13 cellular contexts compared by ENCODE assay signal in the genomic region with DNA sequence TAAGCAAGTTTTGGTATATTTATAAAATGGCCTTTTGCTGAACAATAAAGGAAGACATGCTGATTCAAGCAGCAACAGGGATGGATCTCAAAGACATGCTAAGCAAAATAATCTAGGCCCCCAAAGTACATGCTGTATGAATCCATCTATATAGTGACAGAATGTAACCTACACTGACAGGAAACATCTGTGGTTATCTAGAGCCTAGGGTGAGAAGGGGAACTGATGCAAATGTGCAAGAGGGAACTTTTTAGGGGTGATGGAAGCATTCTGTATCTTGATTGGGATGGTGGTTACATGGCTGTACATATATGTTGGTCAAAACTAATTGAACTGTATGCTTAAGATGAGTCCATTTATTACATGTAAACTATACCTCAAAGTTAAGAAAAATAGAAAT. TPM values are rescaled to one million over a fixed set of nuclear protein-coding genes. Genes with fewer than 3 reads are reported as not detected.
DNase-seq lines count a peak whose midpoint lies in the region; ATAC-seq, FAIRE-seq and TF ChIP-seq lines count a peak whose summit lies in the region.
"Had no signal": no experiment of that assay in that cellular context is flagged by ENCODE, and none has a peak within 500 bp of the region (broad histone marks: within the 10 kb centered on the region; RNA-seq: fewer than 3 reads in every experiment).

No MANE protein-coding gene starts in this region.

- H3K9me3 Mint-ChIP-seq in H9: no peaks in the 10 kb centered on the region; a peak in 1 of 5 replicates
- no peaks in the 10 kb centered on the region for H3K9me3 Mint-ChIP-seq in activated CD8-positive, alpha-beta T cell treated with anti-CD3 and anti-CD28 coated beads for 36 hours
- H3K9me3 Mint-ChIP-seq: stimulated activated naive CD8-positive, alpha-beta T cell treated with anti-CD3 and anti-CD28 coated beads, Interleukin-15, Interleukin-2, amounts not matched to agents 100 ng/mL and 50 ng/mL, for 24 hours had no signal

- no peak overlapping the region for H3K4ac ChIP-seq in H9 (ENCODE audit: low read depth, low read length)

- FAIRE-seq in small intestine (lab: Jason Lieb, UNC): no peak

- H4K20me1 ChIP-seq in H9 (ENCODE audit: control insufficient read depth, insufficient read depth, insufficient read length): no peaks in the 10 kb centered on the region

- H3K23me2 ChIP-seq in H9 (ENCODE audit: insufficient read length, low read depth, low read length, poor library complexity, severe bottlenecking): no peaks in the 10 kb centered on the region

- POLR2A ChIA-PET in activated CD8-positive, alpha-beta T cell treated with anti-CD3 and anti-CD28 coated beads for 36 hours (lab: Charles Lee): no interaction called here

- H3T11ph ChIP-seq in H9 (ENCODE audit: low read length): no peak overlapping the region

- no peak overlapping the region for H3K14ac ChIP-seq in H9 (ENCODE audit: insufficient read depth, low read length)

- H3K27ac Mint-ChIP-seq in H9: no peak overlapping the region
- H3K27ac Mint-ChIP-seq in activated CD8-positive, alpha-beta T cell treated with anti-CD3 and anti-CD28 coated beads for 36 hours: no peak overlapping the region
- H3K27ac Mint-ChIP-seq: stimulated activated naive CD8-positive, alpha-beta T cell treated with anti-CD3 and anti-CD28 coated beads, Interleukin-15, Interleukin-2, amounts not matched to agents 100 ng/mL and 50 ng/mL, for 24 hours had no signal

- no peak overlapping the region for H3K4me3 Mint-ChIP-seq in H9
- no peak overlapping the region for H3K4me3 Mint-ChIP-seq in activated CD8-positive, alpha-beta T cell treated with anti-CD3 and anti-CD28 coated beads for 36 hours
- H3K4me3 Mint-ChIP-seq: stimulated activated naive CD8-positive, alpha-beta T cell treated with anti-CD3 and anti-CD28 coated beads, Interleukin-15, Interleukin-2, amounts not matched to agents 100 ng/mL and 50 ng/mL, for 24 hours had no signal

- no peak overlapping the region for H4K5ac ChIP-seq in H9 (ENCODE audit: insufficient read length, low read depth, low read length)

- H3K4me1 ChIP-seq in H9 (ENCODE audit: insufficient read depth, low read length): no peaks in the 10 kb centered on the region
- H3K4me1 ChIP-seq in small intestine (ENCODE audit: control insufficient read depth in 2 of 2, insufficient read depth in 1 of 2, low read depth in 1 of 2, low read length in 1 of 2): no peaks in the 10 kb centered on the region

- no peaks in the 10 kb centered on the region; the same call in 1 of the 2 replicates for H3K27me3 Mint-ChIP-seq in H9 (ENCODE audit: low read depth)
- H3K27me3 Mint-ChIP-seq in activated CD8-positive, alpha-beta T cell treated with anti-CD3 and anti-CD28 coated beads for 36 hours: peaks cover 7% of the 10 kb centered on the region
- H3K27me3 Mint-ChIP-seq: stimulated activated naive CD8-positive, alpha-beta T cell treated with anti-CD3 and anti-CD28 coated beads, Interleukin-15, Interleukin-2, amounts not matched to agents 100 ng/mL and 50 ng/mL, for 24 hours had no signal

- no peak overlapping the region for H3K56ac ChIP-seq in H9 (ENCODE audit: insufficient read length, low read depth, low read length)

- no peak overlapping the region for H2AK5ac ChIP-seq in H9 (ENCODE audit: insufficient read length, low read length)

- no peaks in the 10 kb centered on the region for H3K79me2 ChIP-seq in H9 (ENCODE audit: insufficient read depth, low read length)

- CTCF ChIA-PET in activated CD8-positive, alpha-beta T cell treated with anti-CD3 and anti-CD28 coated beads for 36 hours (lab: Charles Lee): interaction anchor here (0.7 to 6.7 kb wide), 3 partner anchors 14 to 173 kb away, joined by 3 to 50 read pairs (median 41); no protein-coding TSS in a partner anchor

- H3K4me3 ChIP-seq in small intestine (ENCODE audit: low read depth in 1 of 2, low read length in 2 of 2): no peak overlapping the region
- H3K4me3 ChIP-seq: left ventricle myocardium inferior had no signal

- TF ChIP-seq CTCF in H9 (conservative IDR thresholded peaks at IDR 0.05): no peak
- no peak for TF ChIP-seq CTCF in activated CD8-positive, alpha-beta T cell treated with anti-CD3 and anti-CD28 coated beads for 36 hours (IDR thresholded peaks at IDR 0.05)

- ATAC-seq in GM19395 (IDR thresholded peaks at IDR 0.05; ENCODE audit: unreplicated experiment) (peak; percentile 87), HG02938 (IDR thresholded peaks at IDR 0.05; ENCODE audit: unreplicated experiment) (peak; percentile 47)
- no peak for ATAC-seq in activated CD8-positive, alpha-beta T cell treated with anti-CD3 and anti-CD28 coated beads for 36 hours

- no peaks in the 10 kb centered on the region for H3K36me3 ChIP-seq in small intestine (ENCODE audit: control insufficient read depth in 2 of 2, insufficient read depth in 2 of 2, low read length in 2 of 2)

- no peak overlapping the region for H3K4me2 ChIP-seq in H9 (ENCODE audit: insufficient read depth, insufficient read length, low read length)

- no peak overlapping the region for H3K9ac ChIP-seq in H9 (ENCODE audit: extremely low read depth, insufficient read length, low read length)

- no peak overlapping the region for H2BK20ac ChIP-seq in H9 (ENCODE audit: low read depth, low read length, poor library complexity, severe bottlenecking)

- no peak overlapping the region for H4K8ac ChIP-seq in H9 (replicated peaks; ENCODE audit: insufficient read length, low read depth, low read length)

- intact Hi-C loops in activated CD8-positive, alpha-beta T cell treated with anti-CD3 and anti-CD28 coated beads for 36 hours (cut with micrococcal nuclease): no loop called here

- H3K27me3 ChIP-seq in H9 (ENCODE audit: insufficient read depth, low read length) (no peaks in the 10 kb centered on the region), small intestine (ENCODE audit: control insufficient read depth in 2 of 2, insufficient read depth in 2 of 2, low read length in 2 of 2) (no peaks in the 10 kb centered on the region)

- no peak overlapping the region for H2AFZ ChIP-seq in H9 (ENCODE audit: low read length)

- H3K9me3 ChIP-seq in H9 (ENCODE audit: control insufficient read depth, low read depth, low read length) (no peaks in the 10 kb centered on the region), small intestine (ENCODE audit: control insufficient read depth, low read depth) (no peaks in the 10 kb centered on the region)
- H3K9me3 ChIP-seq: left ventricle myocardium inferior had no signal

- H3K36me3 Mint-ChIP-seq in H9 (ENCODE audit: insufficient read depth in 1 of 3, low read depth in 3 of 3): no peaks in the 10 kb centered on the region
- no peaks in the 10 kb centered on the region for H3K36me3 Mint-ChIP-seq in activated CD8-positive, alpha-beta T cell treated with anti-CD3 and anti-CD28 coated beads for 36 hours (ENCODE audit: low read depth)

- H3K79me1 ChIP-seq in H9 (ENCODE audit: insufficient read depth, low read depth, low read length, poor library complexity, severe bottlenecking): no peaks in the 10 kb centered on the region

- no peak overlapping the region for H2BK15ac ChIP-seq in H9 (ENCODE audit: low read depth, low read length)

- H3K4me1 Mint-ChIP-seq in H9: no peaks in the 10 kb centered on the region
- H3K4me1 Mint-ChIP-seq in activated CD8-positive, alpha-beta T cell treated with anti-CD3 and anti-CD28 coated beads for 36 hours (ENCODE audit: low read depth): no peaks in the 10 kb centered on the region

- H4K91ac ChIP-seq in H9 (ENCODE audit: insufficient read length, low read depth, low read length): no peak overlapping the region

- no peak overlapping the region for H3K27ac ChIP-seq in H9 (ENCODE audit: insufficient read length, low read depth, low read length)
- H3K27ac ChIP-seq in small intestine (ENCODE audit: low read depth in 1 of 2, low read length in 1 of 2): no peak overlapping the region
- H3K27ac ChIP-seq: left ventricle myocardium inferior had no signal

- DNase-seq in GDM1 (lab: John Stamatoyannopoulos, UW): peak; percentile 60
- peak; percentile 57 for DNase-seq in RPMI8226
- DNase-seq in H9: no peak
- DNase-seq in Ammon's horn (ENCODE audit: low spot score): no peak
- no peak for DNase-seq in small intestine
- no peak for DNase-seq in activated CD8-positive, alpha-beta T cell treated with anti-CD3 and anti-CD28 coated beads for 36 hours
- DNase-seq: activated CD8-positive, alpha-beta memory T cell treated with anti-CD3 and anti-CD28 coated beads for 24 hours; left ventricle myocardium inferior; NCI-H774; nucleus accumbens had no signal

- no peak overlapping the region for H2BK120ac ChIP-seq in H9 (ENCODE audit: low read depth, low read length, poor library complexity, severe bottlenecking)

- no peak overlapping the region for H3K23ac ChIP-seq in H9 (ENCODE audit: insufficient read length, low read depth, low read length)

- no peak overlapping the region for H2BK12ac ChIP-seq in H9 (ENCODE audit: insufficient read length, low read depth, low read length)

- H3K18ac ChIP-seq in H9 (ENCODE audit: insufficient read length, low read depth, low read length): no peak overlapping the region

- no peak overlapping the region for H2BK5ac ChIP-seq in H9 (ENCODE audit: insufficient read length, low read length)

RNA-seq across cellular contexts. Expression of a gene that starts 24.2 kb away (rescaled TPM):
- 0.50 and 0.70 TPM in 2 replicates for total RNA-seq in H9 (2021)
- polyA plus RNA-seq in small intestine: 10 to 100 TPM in 1 of 3 donors, 1 to 10 TPM in 1, not detected in 1; 9.2 to 15.5 TPM
- total RNA-seq in activated CD8-positive, alpha-beta T cell treated with anti-CD3 and anti-CD28 coated beads for 36 hours: not detected

RNA-seq across cellular contexts. Expression of a gene that starts 43.2 kb away (rescaled TPM):
- total RNA-seq in H9 (2021): 71.8 and 74.2 TPM in 2 replicates
- 10 to 100 TPM; 18.1 to 25.9 (median 19.0) TPM for polyA plus RNA-seq in small intestine
- 10 to 100 TPM; 72.7 to 73.7 TPM for total RNA-seq in activated CD8-positive, alpha-beta T cell treated with anti-CD3 and anti-CD28 coated beads for 36 hours

Comparison
In these comparisons a context has a peak if more than half of its experiments do, and no peak if none do; other contexts are left out.
1. DNase-seq: peak in GDM1 (single experiment) and RPMI8226 (single experiment); none in H9 (single experiment), Ammon's horn (single experiment), small intestine (single experiment) and activated CD8-positive, alpha-beta T cell treated with anti-CD3 and anti-CD28 coated beads for 36 hours (single experiment).